15 cellular contexts compared by ENCODE assay signal in genomic region chr17:39706383-39706782, GRCh38. TPM values are rescaled to one million over a fixed set of nuclear protein-coding genes. Genes with fewer than 3 reads are reported as not detected.
A peak's percentile ranks its signal among the peaks of the same experiment; 100 is the strongest.
DNase-seq lines count a peak whose midpoint lies in the region; ATAC-seq and TF ChIP-seq lines count a peak whose summit lies in the region.
"Had no signal": no experiment of that assay in that cellular context is flagged by ENCODE, and none has a peak within 500 bp of the region (broad histone marks: within the 10 kb centered on the region; RNA-seq: fewer than 3 reads in every experiment).

No MANE protein-coding gene starts in this region.

- peak overlapping the region; percentile 76 for H3K4me2 ChIP-seq in mammary epithelial cell (ENCODE audit: insufficient read depth, low read depth, low read length)

- BruUV-seq in mammary epithelial cell (replicated peaks; lab: Mats Ljungman, UMichigan), result no TSS peak

- CTCF ChIA-PET in mammary epithelial cell (lab: Charles Lee; ENCODE audit: low non-redundant PET), result no interaction called here

- H3K36me3 ChIP-seq in HUES64 (ENCODE audit: insufficient read depth, low read length) (peaks cover 59% of the 10 kb centered on the region), mammary epithelial cell (ENCODE audit: insufficient read depth, low read length) (peaks cover 2% of the 10 kb centered on the region), right lobe of liver (peaks cover 0 to 6% (median 0%) of the 10 kb centered on the region in 4 donors), thoracic aorta (peaks cover 43% of the 10 kb centered on the region)

- no peak overlapping the region for H3K4me3 ChIP-seq in HUES64 (ENCODE audit: low read length)
- H3K4me3 ChIP-seq in mammary epithelial cell (replicated peaks in 1 of 3; ENCODE audit: insufficient read depth in 1 of 3, low read depth in 2 of 3, low read length in 3 of 3), result no peak overlapping the region
- no peak overlapping the region for H3K4me3 ChIP-seq in right lobe of liver
- H3K4me3 ChIP-seq in thoracic aorta, result peak overlapping the region; percentile 36
- H3K4me3 ChIP-seq: gastrocnemius medialis had no signal

- H3K27ac ChIP-seq in HUES64 (ENCODE audit: low read depth, low read length) (peak overlapping the region; percentile 79; the same call in 1 of the 2 replicates), mammary epithelial cell (ENCODE audit: insufficient read depth, low read depth, low read length) (peak overlapping the region; percentile 44), right lobe of liver (peak overlapping the region; percentile 74 to 95 (median 88)), thoracic aorta (peak overlapping the region in 1 of 2 donors; percentile 85)

- in situ Hi-C loops in mammary epithelial cell (cut with MboI; ENCODE audit: low sequenced_read_pairs in 2 of 2), result no loop called here

- DNase-seq in mammary epithelial cell (peak; percentile 18), right lobe of liver (no peak), thoracic aorta (ENCODE audit: low spot score) (no peak), SHP77 treated with DMSO at 0.1 percent for 48 hours (lab: John Stamatoyannopoulos, UW) (no peak)
- DNase-seq: activated CD4-positive, alpha-beta T cell treated with anti-CD3 and anti-CD28 coated beads for 4 hours; activated T-cell treated with anti-CD3 and anti-CD28 coated beads, Interleukin-2, amount 50 U/mL, for 1 hour; NCI-H1436 treated with DMSO at 0.1 percent for 48 hours; NCI-H345; SHP77; stimulated activated naive CD8-positive, alpha-beta T cell treated with anti-CD3 and anti-CD28 coated beads, Interleukin-15, Interleukin-2, amounts not matched to agents 100 U/mL and 50 U/mL, for 24 hours had no signal

- TF ChIP-seq CTCF in mammary epithelial cell (conservative IDR thresholded peaks at IDR 0.05 in 1 of 2, IDR thresholded peaks at IDR 0.05 in 1 of 2; ENCODE audit: extremely low read depth in 1 of 2, insufficient read depth in 1 of 2, low read depth in 1 of 2, low read length in 2 of 2) (no peak), right lobe of liver (IDR thresholded peaks at IDR 0.05) (no peak), thoracic aorta (IDR thresholded peaks at IDR 0.05) (no peak)

- intact Hi-C loops in mammary epithelial cell (cut with micrococcal nuclease) (no loop called here), right lobe of liver (cut with DNase I) (no loop called here)

- no peak for ATAC-seq in right lobe of liver
- ATAC-seq in thoracic aorta (ENCODE audit: insufficient number of reproducible peaks, low FRiP score, low read depth), result no peak
- no peak for ATAC-seq in HG02798 (IDR thresholded peaks at IDR 0.05; ENCODE audit: poor library complexity, unreplicated experiment)
- ATAC-seq in GM21786 (IDR thresholded peaks at IDR 0.05; ENCODE audit: unreplicated experiment), result no peak
- ATAC-seq: stimulated activated naive CD8-positive, alpha-beta T cell treated with anti-CD3 and anti-CD28 coated beads, Interleukin-15, Interleukin-2, amounts not matched to agents 100 U/mL and 50 U/mL, for 24 hours had no signal

- H3K4me1 ChIP-seq in HUES64 (ENCODE audit: insufficient read depth, low read length), result peaks cover 34% of the 10 kb centered on the region
- peaks cover 35% of the 10 kb centered on the region for H3K4me1 ChIP-seq in mammary epithelial cell (ENCODE audit: insufficient read depth, low read length)
- H3K4me1 ChIP-seq in right lobe of liver, result peaks cover 0 to 57% (median 26%) of the 10 kb centered on the region in 4 donors
- peaks cover 16 to 58% of the 10 kb centered on the region in 2 donors for H3K4me1 ChIP-seq in thoracic aorta (ENCODE audit: control insufficient read depth in 1 of 2, low read depth in 2 of 2)

- no peak for TF ChIP-seq POLR2A in right lobe of liver (IDR thresholded peaks at IDR 0.05)

- no peaks in the 10 kb centered on the region for H4K20me1 ChIP-seq in mammary epithelial cell (ENCODE audit: insufficient read depth, low read length)

- H3K27me3 ChIP-seq in HUES64 (ENCODE audit: insufficient read depth, low read length), result no peaks in the 10 kb centered on the region
- no peaks in the 10 kb centered on the region for H3K27me3 ChIP-seq in mammary epithelial cell (ENCODE audit: insufficient read depth, low read length)
- no peaks in the 10 kb centered on the region for H3K27me3 ChIP-seq in right lobe of liver
- no peaks in the 10 kb centered on the region for H3K27me3 ChIP-seq in thoracic aorta (replicated peaks; ENCODE audit: insufficient read depth)
- H3K27me3 ChIP-seq: gastrocnemius medialis had no signal

- WGBS in HUES64, result 95% methylated on average over 8 of the region's 8 CpGs
- WGBS in mammary epithelial cell (ENCODE audit: low coverage, missing lambda C conversion rate), result 21% methylated on average over 8 of the region's 8 CpGs
- no CpG with 5 or more reads among the region's 8 CpGs for WGBS in right lobe of liver (ENCODE audit: insufficient coverage, low coverage, low lambda C conversion rate, missing lambda C conversion rate)

- no peak overlapping the region for H2AFZ ChIP-seq in mammary epithelial cell (ENCODE audit: low read depth, low read length)

- peaks cover 56% of the 10 kb centered on the region for H3K79me2 ChIP-seq in mammary epithelial cell (ENCODE audit: insufficient read depth, low read length)

- H3K9me3 ChIP-seq in HUES64 (ENCODE audit: insufficient read depth, low read depth, low read length), result no peaks in the 10 kb centered on the region
- no peaks in the 10 kb centered on the region for H3K9me3 ChIP-seq in mammary epithelial cell (replicated peaks; ENCODE audit: insufficient read depth, low read length)
- H3K9me3 ChIP-seq in right lobe of liver, result no peaks in the 10 kb centered on the region
- no peaks in the 10 kb centered on the region for H3K9me3 ChIP-seq in thoracic aorta
- H3K9me3 ChIP-seq: gastrocnemius medialis had no signal

- H3K9ac ChIP-seq in HUES64 (ENCODE audit: low read depth, low read length) (no peak overlapping the region), mammary epithelial cell (ENCODE audit: insufficient read depth, low read length) (no peak overlapping the region)

- dilution Hi-C loops in mammary epithelial cell (cut with HindIII; ENCODE audit: low sequenced_read_pairs), result no loop called here

RNA-seq across cellular contexts. Expression of gene ERBB2, which starts 6.5 kb away (rescaled TPM):
- polyA plus RNA-seq in HUES64 (2013, experiment 1 of 2), result 138 TPM
- polyA plus RNA-seq in HUES64 (2013, experiment 2 of 2), result 104 TPM
- total RNA-seq in mammary epithelial cell (10 to 100 TPM; 54.3 to 66.5 TPM), right lobe of liver (10 to 100 TPM in 5 of 6 experiments, 1 to 10 TPM in 1; 8.9 to 40.4 (median 26.2) TPM), thoracic aorta (10 to 100 TPM; 88.1 to 94.7 TPM)
- 28.4 TPM for polyA plus RNA-seq in mammary epithelial cell
- polyA minus RNA-seq in mammary epithelial cell, result 222 TPM

RNA-seq across cellular contexts. Expression of gene PGAP3, which starts 18.5 kb away (rescaled TPM):
- polyA plus RNA-seq in HUES64 (2013, experiment 1 of 2), result 10.3 TPM
- 8.7 TPM for polyA plus RNA-seq in HUES64 (2013, experiment 2 of 2)
- total RNA-seq in mammary epithelial cell (10 to 100 TPM in 1 of 2 donors, 1 to 10 TPM in 1; 8.3 to 13.2 TPM), right lobe of liver (10 to 100 TPM in 5 of 6 experiments, 1 to 10 TPM in 1; 9.7 to 25.7 (median 18.3) TPM), thoracic aorta (10 to 100 TPM; 19.9 to 27.2 TPM)
- 5.0 TPM for polyA plus RNA-seq in mammary epithelial cell
- polyA minus RNA-seq in mammary epithelial cell, result 6.7 TPM

RNA-seq across cellular contexts. Expression of gene MIEN1, which starts 23.9 kb away (rescaled TPM):
- 29.9 TPM for polyA plus RNA-seq in HUES64 (2013, experiment 1 of 2)
- 42.8 TPM for polyA plus RNA-seq in HUES64 (2013, experiment 2 of 2)
- total RNA-seq in mammary epithelial cell (10 to 100 TPM; 10.2 to 36.8 TPM), right lobe of liver (10 to 100 TPM; 23.1 to 61.6 (median 29.0) TPM), thoracic aorta (10 to 100 TPM; 27.1 to 30.3 TPM)
- polyA plus RNA-seq in mammary epithelial cell, result 47.4 TPM
- polyA minus RNA-seq in mammary epithelial cell, result 29.8 TPM

RNA-seq across cellular contexts. Expression of gene GRB7, which starts 31.4 kb away (rescaled TPM):
- 15.8 TPM for polyA plus RNA-seq in HUES64 (2013, experiment 1 of 2)
- 14.2 TPM for polyA plus RNA-seq in HUES64 (2013, experiment 2 of 2)
- 10 to 100 TPM in 1 of 2 donors, 1 to 10 TPM in 1; 1.5 to 18.2 TPM for total RNA-seq in mammary epithelial cell
- 9.9 TPM for polyA plus RNA-seq in mammary epithelial cell
- 9.1 TPM for polyA minus RNA-seq in mammary epithelial cell
- 10 to 100 TPM in 2 of 6 experiments, 1 to 10 TPM in 4; 2.1 to 10.9 (median 7.5) TPM for total RNA-seq in right lobe of liver
- 1 to 10 TPM in 1 of 2 donors, under 1 TPM in 1; 0.85 to 1.4 TPM for total RNA-seq in thoracic aorta

RNA-seq across cellular contexts. Expression of gene PNMT, which starts 38.1 kb away (rescaled TPM):
- 2.9 TPM for polyA plus RNA-seq in HUES64 (2013, experiment 1 of 2)
- polyA plus RNA-seq in HUES64 (2013, experiment 2 of 2), result 1.9 TPM
- total RNA-seq in mammary epithelial cell (not detected), right lobe of liver (under 1 TPM in 2 of 6 experiments, not detected in 4; 0.37 TPM), thoracic aorta (10 to 100 TPM in 1 of 2 donors, 1 to 10 TPM in 1; 3.1 to 22.9 TPM)
- polyA plus RNA-seq in mammary epithelial cell, result not detected
- not detected for polyA minus RNA-seq in mammary epithelial cell
- polyA plus RNA-seq: BJ had no signal
